Comparison of ENCODE assay signal across 24 cellular contexts in genomic region chr17:41676058-41676419, GRCh38. TPM values are rescaled to one million over a fixed set of nuclear protein-coding genes. Genes with fewer than 3 reads are reported as not detected.
A peak's percentile ranks its signal among the peaks of the same experiment; 100 is the strongest.
DNase-seq lines count a peak whose midpoint lies in the region; ATAC-seq and TF ChIP-seq lines count a peak whose summit lies in the region.
"Had no signal": no experiment of that assay in that cellular context is flagged by ENCODE, and none has a peak within 500 bp of the region (broad histone marks: within the 10 kb centered on the region; RNA-seq: fewer than 3 reads in every experiment).

No MANE protein-coding gene starts in this region.

- DNase-seq in activated T-cell treated with anti-CD3 and anti-CD28 coated beads, Interleukin-2, amount 50 U/mL, for 72 hours, result no peak
- DNase-seq in activated T-cell treated with anti-CD3 and anti-CD28 coated beads, Interleukin-2, amount 50 U/mL, for 24 hours, result no peak
- no peak for DNase-seq in activated T-helper 1 cell treated with anti-CD3 and anti-CD28 coated beads, Interleukin-12 subunit alpha, Interleukin-12 subunit beta, Interleukin-2, Interleukin-4 antibody, amounts not matched to agents 30 ng/mL and 10 ng/mL and 1 ng/mL, durations not matched to agents 14 hours and 24 hours and 36 hours (ENCODE audit: low spot score)
- DNase-seq in right lobe of liver, result no peak
- DNase-seq in type B pancreatic cell (ENCODE audit: extremely low spot score, unreplicated experiment), result no peak
- DNase-seq in GF-D8 (lab: John Stamatoyannopoulos, UW), result no peak
- DNase-seq in stomach, result no peak
- no peak for DNase-seq in right cardiac atrium
- DNase-seq: activated T-cell treated with anti-CD3 and anti-CD28 coated beads, Interleukin-2, amount 50 U/mL, for 48 hours; CD4-positive, alpha-beta T cell; glutamatergic neuron; immature natural killer cell; KBM-7; NCI-H1105 treated with DMSO at 0.1 percent for 48 hours; NCI-H69; nephron progenitor cell; PC-3 had no signal

- no peak for TF ChIP-seq POLR2A in right lobe of liver (IDR thresholded peaks at IDR 0.05)
- no peak for TF ChIP-seq POLR2A in stomach (IDR thresholded peaks at IDR 0.05)

- no peak for TF ChIP-seq EP300 in stomach (IDR thresholded peaks at IDR 0.05)

- peaks cover 3 to 4% of the 10 kb centered on the region in 2 donors for H3K9me3 Mint-ChIP-seq in activated T-cell treated with anti-CD3 and anti-CD28 coated beads, Interleukin-2, amount 50 U/mL, for 72 hours
- H3K9me3 Mint-ChIP-seq in activated T-cell treated with anti-CD3 and anti-CD28 coated beads, Interleukin-2, amount 50 U/mL, for 24 hours, result no peaks in the 10 kb centered on the region
- H3K9me3 Mint-ChIP-seq in activated T-helper 1 cell treated with anti-CD3 and anti-CD28 coated beads, Interleukin-12 subunit alpha, Interleukin-12 subunit beta, Interleukin-2, Interleukin-4 antibody, amounts not matched to agents 30 ng/mL and 10 ng/mL and 1 ng/mL, durations not matched to agents 14 hours and 24 hours and 36 hours, result no peaks in the 10 kb centered on the region
- H3K9me3 Mint-ChIP-seq in type B pancreatic cell, result no peaks in the 10 kb centered on the region
- H3K9me3 Mint-ChIP-seq: activated naive CD8-positive, alpha-beta T cell treated with anti-CD3 and anti-CD28 coated beads, Interleukin-2, amount 50 U/mL, for 24 hours; CD4-positive, alpha-beta T cell; immature natural killer cell; nephron progenitor cell had no signal

- peaks cover 5 to 6% of the 10 kb centered on the region in 2 donors for H3K36me3 Mint-ChIP-seq in activated T-cell treated with anti-CD3 and anti-CD28 coated beads, Interleukin-2, amount 50 U/mL, for 72 hours (ENCODE audit: insufficient read depth in 2 of 2)
- H3K36me3 Mint-ChIP-seq in activated T-cell treated with anti-CD3 and anti-CD28 coated beads, Interleukin-2, amount 50 U/mL, for 24 hours (ENCODE audit: low read depth), result no peaks in the 10 kb centered on the region
- peaks cover 10% of the 10 kb centered on the region for H3K36me3 Mint-ChIP-seq in activated T-helper 1 cell treated with anti-CD3 and anti-CD28 coated beads, Interleukin-12 subunit alpha, Interleukin-12 subunit beta, Interleukin-2, Interleukin-4 antibody, amounts not matched to agents 30 ng/mL and 10 ng/mL and 1 ng/mL, durations not matched to agents 14 hours and 24 hours and 36 hours (ENCODE audit: low read depth)
- peaks cover 4% of the 10 kb centered on the region for H3K36me3 Mint-ChIP-seq in type B pancreatic cell
- H3K36me3 Mint-ChIP-seq: immature natural killer cell had no signal

- no peaks in the 10 kb centered on the region for H3K27me3 Mint-ChIP-seq in activated T-cell treated with anti-CD3 and anti-CD28 coated beads, Interleukin-2, amount 50 U/mL, for 72 hours (ENCODE audit: low read depth)
- H3K27me3 Mint-ChIP-seq in activated T-cell treated with anti-CD3 and anti-CD28 coated beads, Interleukin-2, amount 50 U/mL, for 24 hours, result no peaks in the 10 kb centered on the region
- no peaks in the 10 kb centered on the region for H3K27me3 Mint-ChIP-seq in activated T-helper 1 cell treated with anti-CD3 and anti-CD28 coated beads, Interleukin-12 subunit alpha, Interleukin-12 subunit beta, Interleukin-2, Interleukin-4 antibody, amounts not matched to agents 30 ng/mL and 10 ng/mL and 1 ng/mL, durations not matched to agents 14 hours and 24 hours and 36 hours (ENCODE audit: insufficient read depth)
- H3K27me3 Mint-ChIP-seq in type B pancreatic cell, result no peaks in the 10 kb centered on the region
- H3K27me3 Mint-ChIP-seq: activated naive CD8-positive, alpha-beta T cell treated with anti-CD3 and anti-CD28 coated beads, Interleukin-2, amount 50 U/mL, for 24 hours; CD4-positive, alpha-beta T cell had no signal

- H3K4me1 Mint-ChIP-seq in activated T-cell treated with anti-CD3 and anti-CD28 coated beads, Interleukin-2, amount 50 U/mL, for 72 hours (ENCODE audit: low read depth), result peaks cover 67% of the 10 kb centered on the region
- H3K4me1 Mint-ChIP-seq in activated T-cell treated with anti-CD3 and anti-CD28 coated beads, Interleukin-2, amount 50 U/mL, for 24 hours (ENCODE audit: low read depth), result peaks cover 51% of the 10 kb centered on the region
- peaks cover 61% of the 10 kb centered on the region for H3K4me1 Mint-ChIP-seq in activated T-helper 1 cell treated with anti-CD3 and anti-CD28 coated beads, Interleukin-12 subunit alpha, Interleukin-12 subunit beta, Interleukin-2, Interleukin-4 antibody, amounts not matched to agents 30 ng/mL and 10 ng/mL and 1 ng/mL, durations not matched to agents 14 hours and 24 hours and 36 hours (ENCODE audit: low read depth)
- H3K4me1 Mint-ChIP-seq in type B pancreatic cell (ENCODE audit: unreplicated experiment), result peaks cover 22% of the 10 kb centered on the region

- H3K4me1 ChIP-seq in right lobe of liver (peaks cover 0 to 22% (median 3%) of the 10 kb centered on the region in 4 donors), stomach (peaks cover 8 to 44% (median 18%) of the 10 kb centered on the region in 4 donors), right cardiac atrium (ENCODE audit: control insufficient read depth, insufficient read depth, low read length) (no peaks in the 10 kb centered on the region)

- no peaks in the 10 kb centered on the region for H3K36me3 ChIP-seq in right lobe of liver
- H3K36me3 ChIP-seq in stomach, result no peaks in the 10 kb centered on the region
- H3K36me3 ChIP-seq: esophagus muscularis mucosa, SJSA1, vagina had no signal

- WGBS in right lobe of liver (ENCODE audit: insufficient coverage, low coverage, low lambda C conversion rate, missing lambda C conversion rate), result 51% methylated on average over 3 of the region's 3 CpGs
- WGBS in stomach, 5 donors, result 30 to 51% (median 41%) methylated on average over 3 of the region's 3 CpGs
- 86% methylated on average over 3 of the region's 3 CpGs for WGBS in right cardiac atrium

- H3K27me3 ChIP-seq in right lobe of liver, result no peaks in the 10 kb centered on the region
- no peaks in the 10 kb centered on the region for H3K27me3 ChIP-seq in stomach
- no peaks in the 10 kb centered on the region for H3K27me3 ChIP-seq in right cardiac atrium (ENCODE audit: control insufficient read depth, insufficient read depth)
- H3K27me3 ChIP-seq: SJSA1, vagina had no signal

- TF ChIP-seq CTCF in right lobe of liver (IDR thresholded peaks at IDR 0.05), result no peak
- TF ChIP-seq CTCF in type B pancreatic cell (conservative IDR thresholded peaks at IDR 0.05), result no peak
- no peak for TF ChIP-seq CTCF in stomach (IDR thresholded peaks at IDR 0.05)

- peak overlapping the region; percentile 16 to 71 for H3K4me3 Mint-ChIP-seq in activated T-cell treated with anti-CD3 and anti-CD28 coated beads, Interleukin-2, amount 50 U/mL, for 72 hours
- no peak overlapping the region for H3K4me3 Mint-ChIP-seq in activated T-cell treated with anti-CD3 and anti-CD28 coated beads, Interleukin-2, amount 50 U/mL, for 24 hours
- no peak overlapping the region for H3K4me3 Mint-ChIP-seq in activated T-helper 1 cell treated with anti-CD3 and anti-CD28 coated beads, Interleukin-12 subunit alpha, Interleukin-12 subunit beta, Interleukin-2, Interleukin-4 antibody, amounts not matched to agents 30 ng/mL and 10 ng/mL and 1 ng/mL, durations not matched to agents 14 hours and 24 hours and 36 hours
- H3K4me3 Mint-ChIP-seq in type B pancreatic cell, result peak overlapping the region; percentile 7
- H3K4me3 Mint-ChIP-seq: CD4-positive, alpha-beta T cell; immature natural killer cell; nephron progenitor cell had no signal

- intact Hi-C loops in activated T-helper 1 cell treated with anti-CD3 and anti-CD28 coated beads, Interleukin-12 subunit alpha, Interleukin-12 subunit beta, Interleukin-2, Interleukin-4 antibody, amounts not matched to agents 30 ng/mL and 10 ng/mL and 1 ng/mL, durations not matched to agents 14 hours and 24 hours and 36 hours (cut with micrococcal nuclease), result no loop called here
- intact Hi-C loops in right lobe of liver (cut with DNase I), result no loop called here
- intact Hi-C loops in stomach (cut with DNase I; ENCODE audit: low total_unique reads), result no loop called here
- intact Hi-C loops in right cardiac atrium (cut with DNase I), result no loop called here

- H3K27ac ChIP-seq in right lobe of liver (peak overlapping the region; percentile 36 to 72 (median 36)), stomach (peak overlapping the region in 1 of 5 donors; percentile 32), right cardiac atrium (ENCODE audit: low read length) (no peak overlapping the region)
- H3K27ac ChIP-seq: esophagus muscularis mucosa, SJSA1, vagina had no signal

- no peak overlapping the region for H3K27ac Mint-ChIP-seq in activated T-cell treated with anti-CD3 and anti-CD28 coated beads, Interleukin-2, amount 50 U/mL, for 72 hours
- no peak overlapping the region for H3K27ac Mint-ChIP-seq in activated T-cell treated with anti-CD3 and anti-CD28 coated beads, Interleukin-2, amount 50 U/mL, for 24 hours
- peak overlapping the region; percentile 12 for H3K27ac Mint-ChIP-seq in activated T-helper 1 cell treated with anti-CD3 and anti-CD28 coated beads, Interleukin-12 subunit alpha, Interleukin-12 subunit beta, Interleukin-2, Interleukin-4 antibody, amounts not matched to agents 30 ng/mL and 10 ng/mL and 1 ng/mL, durations not matched to agents 14 hours and 24 hours and 36 hours
- peak overlapping the region; percentile 74 for H3K27ac Mint-ChIP-seq in type B pancreatic cell
- H3K27ac Mint-ChIP-seq: CD4-positive, alpha-beta T cell; nephron progenitor cell had no signal

- no peak for ATAC-seq in activated T-cell treated with anti-CD3 and anti-CD28 coated beads, Interleukin-2, amount 50 U/mL, for 72 hours (replicated peaks in 1 of 2)
- peak in 3 of 4 donors; percentile 3 to 35 (median 4) for ATAC-seq in right lobe of liver
- ATAC-seq in right cardiac atrium, result no peak
- ATAC-seq: activated naive CD8-positive, alpha-beta T cell treated with anti-CD3 and anti-CD28 coated beads, Interleukin-2, amount 50 U/mL, for 24 hours; PC-3 had no signal

- H3K4me3 ChIP-seq in right lobe of liver (no peak overlapping the region), stomach (no peak overlapping the region), right cardiac atrium (ENCODE audit: low read length) (no peak overlapping the region)
- H3K4me3 ChIP-seq: esophagus muscularis mucosa, SJSA1, vagina had no signal

- H3K9me3 ChIP-seq in right lobe of liver, result no peaks in the 10 kb centered on the region
- H3K9me3 ChIP-seq in stomach, result no peaks in the 10 kb centered on the region
- H3K9me3 ChIP-seq in right cardiac atrium (ENCODE audit: control insufficient read depth, low read length), result no peaks in the 10 kb centered on the region
- H3K9me3 ChIP-seq: esophagus muscularis mucosa, SJSA1, vagina had no signal

RNA-seq across cellular contexts. Expression of gene EIF1, which starts 12.6 kb away (rescaled TPM):
- 1,000 to 10,000 TPM; 2,404 to 2,458 TPM for total RNA-seq in activated T-cell treated with anti-CD3 and anti-CD28 coated beads, Interleukin-2, amount 50 U/mL, for 72 hours
- total RNA-seq in activated T-helper 1 cell treated with anti-CD3 and anti-CD28 coated beads, Interleukin-12 subunit alpha, Interleukin-12 subunit beta, Interleukin-2, Interleukin-4 antibody, amounts not matched to agents 30 ng/mL and 10 ng/mL and 1 ng/mL, durations not matched to agents 14 hours and 24 hours and 36 hours, result 876 and 893 TPM in 2 replicates
- 100 to 1,000 TPM; 284 to 454 (median 404) TPM for total RNA-seq in right lobe of liver
- total RNA-seq in type B pancreatic cell (ENCODE audit: low replicate concordance), result 677 and 972 TPM in 2 replicates
- 100 to 1,000 TPM in 3 of 5 donors, 10 to 100 TPM in 2; 62.4 to 255 (median 187) TPM for total RNA-seq in stomach
- polyA plus RNA-seq in stomach, result 100 to 1,000 TPM; 333 to 972 (median 834) TPM
- total RNA-seq in right cardiac atrium, result 1,000 to 10,000 TPM in 2 of 4 donors, 100 to 1,000 TPM in 2; 959 to 1,186 (median 1,014) TPM
- 983 TPM for polyA plus RNA-seq in right cardiac atrium

RNA-seq across cellular contexts. Expression of gene GAST, which starts 36.1 kb away (rescaled TPM):
- not detected for total RNA-seq in activated T-cell treated with anti-CD3 and anti-CD28 coated beads, Interleukin-2, amount 50 U/mL, for 72 hours
- not detected in 2 replicates for total RNA-seq in activated T-helper 1 cell treated with anti-CD3 and anti-CD28 coated beads, Interleukin-12 subunit alpha, Interleukin-12 subunit beta, Interleukin-2, Interleukin-4 antibody, amounts not matched to agents 30 ng/mL and 10 ng/mL and 1 ng/mL, durations not matched to agents 14 hours and 24 hours and 36 hours
- not detected for total RNA-seq in right lobe of liver
- 119 and 193 TPM in 2 replicates for total RNA-seq in type B pancreatic cell (ENCODE audit: low replicate concordance)
- total RNA-seq in stomach, result 10 to 100 TPM in 1 of 5 donors, not detected in 4; 32.7 TPM
- polyA plus RNA-seq in stomach, result 1 to 10 TPM in 1 of 3 donors, not detected in 2; 1.3 TPM
- not detected for total RNA-seq in right cardiac atrium
- not detected for polyA plus RNA-seq in right cardiac atrium
- total RNA-seq: A673; bronchial epithelial cell; CD4-positive, alpha-beta T cell; esophagus muscularis mucosa; lung microvascular endothelial cell; PC-3; SJSA1; vagina had no signal
- polyA plus RNA-seq: immature natural killer cell had no signal

RNA-seq across cellular contexts. Expression of gene KRT17, which starts 51.7 kb away (rescaled TPM):
- under 1 TPM in 1 of 2 donors, not detected in 1; 0.63 TPM for total RNA-seq in activated T-cell treated with anti-CD3 and anti-CD28 coated beads, Interleukin-2, amount 50 U/mL, for 72 hours
- 0.24 TPM in 1 of 2 replicates, not detected in the other for total RNA-seq in activated T-helper 1 cell treated with anti-CD3 and anti-CD28 coated beads, Interleukin-12 subunit alpha, Interleukin-12 subunit beta, Interleukin-2, Interleukin-4 antibody, amounts not matched to agents 30 ng/mL and 10 ng/mL and 1 ng/mL, durations not matched to agents 14 hours and 24 hours and 36 hours
- total RNA-seq in right lobe of liver (not detected), type B pancreatic cell (ENCODE audit: low replicate concordance) (512 and 3,327 TPM in 2 replicates), stomach (10 to 100 TPM in 2 of 5 donors, 1 to 10 TPM in 2, not detected in 1; 1.6 to 13.6 (median 8.1) TPM), right cardiac atrium (not detected)
- polyA plus RNA-seq in stomach (10 to 100 TPM in 1 of 3 donors, 1 to 10 TPM in 2; 2.0 to 14.2 (median 6.0) TPM), right cardiac atrium (0.09 TPM)
- total RNA-seq: CD4-positive, alpha-beta T cell; lung microvascular endothelial cell had no signal
- polyA plus RNA-seq: immature natural killer cell had no signal

RNA-seq across cellular contexts. Expression of gene HAP1, which starts 58.4 kb away (rescaled TPM):
- under 1 TPM; 0.17 to 0.21 TPM for total RNA-seq in activated T-cell treated with anti-CD3 and anti-CD28 coated beads, Interleukin-2, amount 50 U/mL, for 72 hours
- total RNA-seq in activated T-helper 1 cell treated with anti-CD3 and anti-CD28 coated beads, Interleukin-12 subunit alpha, Interleukin-12 subunit beta, Interleukin-2, Interleukin-4 antibody, amounts not matched to agents 30 ng/mL and 10 ng/mL and 1 ng/mL, durations not matched to agents 14 hours and 24 hours and 36 hours, result not detected in 2 replicates
- under 1 TPM in 3 of 6 experiments, not detected in 3; 0.07 to 0.10 (median 0.07) TPM for total RNA-seq in right lobe of liver
- 4.3 and 11.6 TPM in 2 replicates for total RNA-seq in type B pancreatic cell (ENCODE audit: low replicate concordance)
- total RNA-seq in stomach, result under 1 TPM in 1 of 5 donors, not detected in 4; 0.55 TPM
- polyA plus RNA-seq in stomach, result under 1 TPM; 0.31 to 0.85 (median 0.44) TPM
- total RNA-seq in right cardiac atrium, result not detected
- polyA plus RNA-seq in right cardiac atrium, result 0.05 TPM
- total RNA-seq: SJSA1 had no signal
- polyA plus RNA-seq: immature natural killer cell had no signal

Comparison
In these comparisons a context has a peak if more than half of its experiments do, and no peak if none do; other contexts are left out.
1. H3K4me3 Mint-ChIP-seq: peak in activated T-cell treated with anti-CD3 and anti-CD28 coated beads, Interleukin-2, amount 50 U/mL, for 72 hours (2 of 2) and type B pancreatic cell (single experiment); none in activated T-cell treated with anti-CD3 and anti-CD28 coated beads, Interleukin-2, amount 50 U/mL, for 24 hours (single experiment) and activated T-helper 1 cell treated with anti-CD3 and anti-CD28 coated beads, Interleukin-12 subunit alpha, Interleukin-12 subunit beta, Interleukin-2, Interleukin-4 antibody, amounts not matched to agents 30 ng/mL and 10 ng/mL and 1 ng/mL, durations not matched to agents 14 hours and 24 hours and 36 hours (single experiment).
2. ATAC-seq: peak in right lobe of liver (3 of 4); none in activated T-cell treated with anti-CD3 and anti-CD28 coated beads, Interleukin-2, amount 50 U/mL, for 72 hours (0 of 2) and right cardiac atrium (0 of 2).
3. H3K27ac Mint-ChIP-seq: peak in activated T-helper 1 cell treated with anti-CD3 and anti-CD28 coated beads, Interleukin-12 subunit alpha, Interleukin-12 subunit beta, Interleukin-2, Interleukin-4 antibody, amounts not matched to agents 30 ng/mL and 10 ng/mL and 1 ng/mL, durations not matched to agents 14 hours and 24 hours and 36 hours (single experiment) and type B pancreatic cell (single experiment); none in activated T-cell treated with anti-CD3 and anti-CD28 coated beads, Interleukin-2, amount 50 U/mL, for 72 hours (single experiment) and activated T-cell treated with anti-CD3 and anti-CD28 coated beads, Interleukin-2, amount 50 U/mL, for 24 hours (single experiment).
4. RNA of gene KRT17, which starts 51.7 kb away (total RNA-seq): 512 to 3,327 TPM in type B pancreatic cell; 1.6 to 13.6 TPM in stomach, 0.63 TPM in activated T-cell treated with anti-CD3 and anti-CD28 coated beads, Interleukin-2, amount 50 U/mL, for 72 hours, not detected in right cardiac atrium, 0.24 TPM in activated T-helper 1 cell treated with anti-CD3 and anti-CD28 coated beads, Interleukin-12 subunit alpha, Interleukin-12 subunit beta, Interleukin-2, Interleukin-4 antibody, amounts not matched to agents 30 ng/mL and 10 ng/mL and 1 ng/mL, durations not matched to agents 14 hours and 24 hours and 36 hours and not detected in right lobe of liver; every median in the first group is over 10 times any median in the second.